8 cellular contexts compared by ENCODE assay signal in genomic region chr19:8423821-8424223, GRCh38. TPM values are rescaled to one million over a fixed set of nuclear protein-coding genes. Genes with fewer than 3 reads are reported as not detected.
DNase-seq lines count a peak whose midpoint lies in the region; ATAC-seq and TF ChIP-seq lines count a peak whose summit lies in the region.

No MANE protein-coding gene starts in this region.

- CTCF ChIA-PET in HEK293T (lab: Yijun Ruan, JAX) = interaction anchor here (0.8 to 1.6 kb wide), 2 partner anchors 10 to 13 kb away, joined by 3 to 14 read pairs; partner anchors contain the start of gene MARCHF2
- CTCF ChIA-PET in T-cell (lab: Charles Lee) = interaction anchor here (0.6 to 0.7 kb wide), 2 partner anchors 11 to 71 kb away, joined by 3 to 4 read pairs; partner anchors contain the start of gene MARCHF2 (in 1 of the 2)

- H2AFZ ChIP-seq in fibroblast of lung (ENCODE audit: low read length) = no peak overlapping the region

- POLR2A ChIA-PET in HEK293T (lab: Yijun Ruan, JAX) (interaction anchor here (0.7 to 1.2 kb wide), 6 partner anchors 10 to 90 kb away, joined by 3 to 8 read pairs (median 3); partner anchors contain the start of genes HNRNPM, RAB11B and ZNF414), T-cell (lab: Charles Lee) (interaction anchor here in 1 of 2 donors (0.6 kb wide), 1 partner anchor 57 kb away, joined by 5 read pairs; no protein-coding TSS in a partner anchor)

- TF ChIP-seq CTCF in fibroblast of lung (conservative IDR thresholded peaks at IDR 0.05 in 1 of 2, IDR thresholded peaks at IDR 0.05 in 1 of 2; ENCODE audit: low read depth in 1 of 2, low read length in 2 of 2) (no peak), nephron progenitor cell (IDR thresholded peaks at IDR 0.05) (no peak)

- no peaks in the 10 kb centered on the region for H3K27me3 Mint-ChIP-seq in nephron progenitor cell (ENCODE audit: low read depth, poor library complexity)
- no peaks in the 10 kb centered on the region for H3K27me3 Mint-ChIP-seq in T-cell

- H3K27ac ChIP-seq in SJSA1 (peak overlapping the region; percentile 90), fibroblast of lung (ENCODE audit: insufficient read depth, low read length) (peak overlapping the region; percentile 26)

- no peaks in the 10 kb centered on the region for H3K9me3 Mint-ChIP-seq in nephron progenitor cell
- H3K9me3 Mint-ChIP-seq in stimulated activated effector memory CD8-positive, alpha-beta T cell treated with anti-CD3 and anti-CD28 coated beads, Interleukin-12 subunit alpha, Interleukin-12 subunit beta, amount 100 ng/mL, for 72 hours = no peaks in the 10 kb centered on the region
- no peaks in the 10 kb centered on the region for H3K9me3 Mint-ChIP-seq in T-cell
- no peaks in the 10 kb centered on the region for H3K9me3 Mint-ChIP-seq in activated naive CD4-positive, alpha-beta T cell treated with anti-CD3 and anti-CD28 coated beads, Interleukin-2, amount 50 U/mL, for 72 hours

- H3K36me3 ChIP-seq in SJSA1 = no peaks in the 10 kb centered on the region
- H3K36me3 ChIP-seq in fibroblast of lung (ENCODE audit: control insufficient read depth, insufficient read depth, low read length) = no peaks in the 10 kb centered on the region

- H3K4me3 Mint-ChIP-seq in nephron progenitor cell = peak overlapping the region; percentile 23
- no peak overlapping the region for H3K4me3 Mint-ChIP-seq in stimulated activated effector memory CD8-positive, alpha-beta T cell treated with anti-CD3 and anti-CD28 coated beads, Interleukin-12 subunit alpha, Interleukin-12 subunit beta, amount 100 ng/mL, for 72 hours
- H3K4me3 Mint-ChIP-seq in T-cell = no peak overlapping the region

- H3K4me3 ChIP-seq in SJSA1 (peak overlapping the region; percentile 17; the same call in 1 of the 2 replicates), fibroblast of lung (replicated peaks in 1 of 4; ENCODE audit: control extremely low read depth in 1 of 4, insufficient read depth in 1 of 4, low read depth in 3 of 4, low read length in 4 of 4) (no peak overlapping the region)

- no peak for ATAC-seq in stimulated activated effector memory CD8-positive, alpha-beta T cell treated with anti-CD3 and anti-CD28 coated beads, Interleukin-12 subunit alpha, Interleukin-12 subunit beta, amount 100 ng/mL, for 72 hours
- no peak for ATAC-seq in T-cell (replicated peaks in 1 of 4)
- ATAC-seq in activated naive CD4-positive, alpha-beta T cell treated with anti-CD3 and anti-CD28 coated beads, Interleukin-2, amount 50 U/mL, for 72 hours = no peak

- no peaks in the 10 kb centered on the region for H4K20me1 ChIP-seq in fibroblast of lung (ENCODE audit: control insufficient read depth, extremely low read depth, insufficient read depth, low read length)

- H3K4me2 ChIP-seq in fibroblast of lung (ENCODE audit: extremely low read depth, insufficient read depth, low read length) = peak overlapping the region; percentile 40

- peaks cover 21% of the 10 kb centered on the region for H3K4me1 Mint-ChIP-seq in nephron progenitor cell
- H3K4me1 Mint-ChIP-seq in stimulated activated effector memory CD8-positive, alpha-beta T cell treated with anti-CD3 and anti-CD28 coated beads, Interleukin-12 subunit alpha, Interleukin-12 subunit beta, amount 100 ng/mL, for 72 hours = no peaks in the 10 kb centered on the region
- H3K4me1 Mint-ChIP-seq in T-cell = no peaks in the 10 kb centered on the region

- no peak overlapping the region for H3K9ac ChIP-seq in fibroblast of lung (ENCODE audit: insufficient read depth, low read length)

- H3K4me1 ChIP-seq in SJSA1 (replicated peaks) = peaks cover 21% of the 10 kb centered on the region
- no peaks in the 10 kb centered on the region for H3K4me1 ChIP-seq in fibroblast of lung (ENCODE audit: control insufficient read depth, extremely low read depth, insufficient read depth, low read length)

- H3K27me3 ChIP-seq in SJSA1 (replicated peaks) (no peaks in the 10 kb centered on the region), fibroblast of lung (ENCODE audit: control insufficient read depth, insufficient read depth, low read length) (no peaks in the 10 kb centered on the region)

- DNase-seq in HEK293T (ENCODE audit: extremely low spot score) (peak; percentile 64), SJSA1 (ENCODE audit: low read depth in 1 of 2, low spot score in 2 of 2) (peak; percentile 95 to 96), fibroblast of lung (ENCODE audit: low read depth in 2 of 2) (peak; percentile 96 to 99), nephron progenitor cell (peak; percentile 62), T-cell (no peak), DMS114 treated with DMSO at 0.1 percent for 48 hours (lab: John Stamatoyannopoulos, UW; ENCODE audit: unreplicated experiment) (no peak)
- no peak for DNase-seq in stimulated activated effector memory CD8-positive, alpha-beta T cell treated with anti-CD3 and anti-CD28 coated beads, Interleukin-12 subunit alpha, Interleukin-12 subunit beta, amount 100 ng/mL, for 72 hours (ENCODE audit: low spot score in 2 of 2)
- no peak for DNase-seq in activated naive CD4-positive, alpha-beta T cell treated with anti-CD3 and anti-CD28 coated beads, Interleukin-2, amount 50 U/mL, for 72 hours (ENCODE audit: low spot score in 2 of 2)

- no peaks in the 10 kb centered on the region for H3K9me3 ChIP-seq in SJSA1 (replicated peaks)
- no peaks in the 10 kb centered on the region for H3K9me3 ChIP-seq in fibroblast of lung (ENCODE audit: control insufficient read depth, insufficient read depth, low read depth, low read length)

- peaks cover 11% of the 10 kb centered on the region for H3K36me3 Mint-ChIP-seq in nephron progenitor cell (ENCODE audit: low read depth)
- peaks cover 27% of the 10 kb centered on the region for H3K36me3 Mint-ChIP-seq in stimulated activated effector memory CD8-positive, alpha-beta T cell treated with anti-CD3 and anti-CD28 coated beads, Interleukin-12 subunit alpha, Interleukin-12 subunit beta, amount 100 ng/mL, for 72 hours
- peaks cover 19% of the 10 kb centered on the region for H3K36me3 Mint-ChIP-seq in T-cell
- no peaks in the 10 kb centered on the region for H3K36me3 Mint-ChIP-seq in activated naive CD4-positive, alpha-beta T cell treated with anti-CD3 and anti-CD28 coated beads, Interleukin-2, amount 50 U/mL, for 72 hours

- H3K27ac Mint-ChIP-seq in nephron progenitor cell (peak overlapping the region; percentile 96), T-cell (no peak overlapping the region)
- H3K27ac Mint-ChIP-seq in stimulated activated effector memory CD8-positive, alpha-beta T cell treated with anti-CD3 and anti-CD28 coated beads, Interleukin-12 subunit alpha, Interleukin-12 subunit beta, amount 100 ng/mL, for 72 hours = no peak overlapping the region
- no peak overlapping the region for H3K27ac Mint-ChIP-seq in activated naive CD4-positive, alpha-beta T cell treated with anti-CD3 and anti-CD28 coated beads, Interleukin-2, amount 50 U/mL, for 72 hours

- H3K79me2 ChIP-seq in fibroblast of lung (ENCODE audit: control insufficient read depth, insufficient read depth, low read length) = no peaks in the 10 kb centered on the region

TF ChIP-seq in HEK293T, 16 proteins besides CTCF, POLR2A, EP300 and RAD21:
- TF ChIP-seq ZNF384 (IDR thresholded peaks at IDR 0.05) = peak; percentile 88
- TF ChIP-seq BHLHE40 (IDR thresholded peaks at IDR 0.05; ENCODE audit: borderline replicate concordance) = no peak

RNA-seq across cellular contexts. Expression of gene MARCHF2, which starts 10.7 kb away (rescaled TPM):
- total RNA-seq in SJSA1 (2014; rRNA removed; shearing (Covaris generic)) = 37.9 and 45.5 TPM in 2 replicates
- total RNA-seq in fibroblast of lung = 57.5 and 90.8 TPM in 2 replicates
- polyA plus RNA-seq in fibroblast of lung = 16.8 and 19.4 TPM in 2 replicates
- 24.0 and 28.1 TPM in 2 replicates for polyA plus RNA-seq in fibroblast of lung (2012)
- 20.1 and 23.2 TPM in 2 replicates for polyA minus RNA-seq in fibroblast of lung (ENCODE audit: low replicate concordance)
- 10 to 100 TPM; 20.6 to 40.7 (median 35.6) TPM for total RNA-seq in T-cell
- total RNA-seq in activated naive CD4-positive, alpha-beta T cell treated with anti-CD3 and anti-CD28 coated beads, Interleukin-2, amount 50 U/mL, for 72 hours = 10 to 100 TPM in 1 of 2 donors, 1 to 10 TPM in 1; 7.3 to 14.9 TPM

RNA-seq across cellular contexts. Expression of gene HNRNPM, which starts 21.0 kb away (rescaled TPM):
- total RNA-seq in SJSA1 (2014; rRNA removed; shearing (Covaris generic)) = 125 and 127 TPM in 2 replicates
- total RNA-seq in fibroblast of lung (36.2 and 51.5 TPM in 2 replicates), T-cell (100 to 1,000 TPM; 200 to 272 (median 213) TPM)
- 104 and 136 TPM in 2 replicates for polyA plus RNA-seq in fibroblast of lung
- polyA plus RNA-seq in fibroblast of lung (2012) = 180 and 281 TPM in 2 replicates
- polyA minus RNA-seq in fibroblast of lung (ENCODE audit: low replicate concordance) = 24.3 and 35.9 TPM in 2 replicates
- 100 to 1,000 TPM; 105 to 243 TPM for total RNA-seq in activated naive CD4-positive, alpha-beta T cell treated with anti-CD3 and anti-CD28 coated beads, Interleukin-2, amount 50 U/mL, for 72 hours

RNA-seq across cellular contexts. Expression of gene RAB11B, which starts 33.7 kb away (rescaled TPM):
- total RNA-seq in SJSA1 (2014; rRNA removed; shearing (Covaris generic)) = 5.6 and 9.1 TPM in 2 replicates
- total RNA-seq in fibroblast of lung (46.2 and 47.0 TPM in 2 replicates), T-cell (100 to 1,000 TPM in 3 of 5 donors, 10 to 100 TPM in 2; 87.5 to 125 (median 116) TPM)
- polyA plus RNA-seq in fibroblast of lung = 27.8 and 34.8 TPM in 2 replicates
- polyA plus RNA-seq in fibroblast of lung (2012) = 89.5 and 104 TPM in 2 replicates
- 29.3 and 32.9 TPM in 2 replicates for polyA minus RNA-seq in fibroblast of lung (ENCODE audit: low replicate concordance)
- 10 to 100 TPM; 76.6 to 81.5 TPM for total RNA-seq in activated naive CD4-positive, alpha-beta T cell treated with anti-CD3 and anti-CD28 coated beads, Interleukin-2, amount 50 U/mL, for 72 hours

RNA-seq across cellular contexts. Expression of gene ANGPTL4, which starts 59.9 kb away (rescaled TPM):
- 1.5 and 3.4 TPM in 2 replicates for total RNA-seq in SJSA1 (2014; rRNA removed; shearing (Covaris generic))
- 1.7 and 6.7 TPM in 2 replicates for total RNA-seq in fibroblast of lung
- polyA plus RNA-seq in fibroblast of lung = 6.0 and 6.6 TPM in 2 replicates
- polyA plus RNA-seq in fibroblast of lung (2012) = 7.1 and 8.1 TPM in 2 replicates
- 2.5 and 5.8 TPM in 2 replicates for polyA minus RNA-seq in fibroblast of lung (ENCODE audit: low replicate concordance)
- total RNA-seq in T-cell = under 1 TPM in 2 of 5 donors, not detected in 3; 0.18 to 0.19 TPM
- 1 to 10 TPM in 1 of 2 donors, not detected in 1; 9.5 TPM for total RNA-seq in activated naive CD4-positive, alpha-beta T cell treated with anti-CD3 and anti-CD28 coated beads, Interleukin-2, amount 50 U/mL, for 72 hours

Comparison
In these comparisons a context has a peak if more than half of its experiments do, and no peak if none do; other contexts are left out.
1. DNase-seq: peak in HEK293T (single experiment), SJSA1 (2 of 2), fibroblast of lung (2 of 2) and nephron progenitor cell (single experiment); none in stimulated activated effector memory CD8-positive, alpha-beta T cell treated with anti-CD3 and anti-CD28 coated beads, Interleukin-12 subunit alpha, Interleukin-12 subunit beta, amount 100 ng/mL, for 72 hours (0 of 2), T-cell (0 of 34), DMS114 treated with DMSO at 0.1 percent for 48 hours (single experiment) and activated naive CD4-positive, alpha-beta T cell treated with anti-CD3 and anti-CD28 coated beads, Interleukin-2, amount 50 U/mL, for 72 hours (0 of 2).